In genomic region chr5:180799194-180799593, GRCh38 we compare ENCODE assay signal across 9 cellular contexts. TPM values are rescaled to one million over a fixed set of nuclear protein-coding genes. Genes with fewer than 3 reads are reported as not detected.
DNase-seq lines count a peak whose midpoint lies in the region; FAIRE-seq and TF ChIP-seq lines count a peak whose summit lies in the region.
"Had no signal": no experiment of that assay in that cellular context is flagged by ENCODE, and none has a peak within 500 bp of the region (broad histone marks: within the 10 kb centered on the region; RNA-seq: fewer than 3 reads in every experiment).

No MANE protein-coding gene starts in this region.

- H3K36me3 ChIP-seq in SJSA1 = peaks cover 57% of the 10 kb centered on the region
- peaks cover 0 to 24% (median 0%) of the 10 kb centered on the region in 4 donors for H3K36me3 ChIP-seq in sigmoid colon

- H3K27ac ChIP-seq in SJSA1 = peak overlapping the region; percentile 52
- H3K27ac ChIP-seq in sigmoid colon = peak overlapping the region in 3 of 4 donors; percentile 97 to 99 (median 98)

- no peak for FAIRE-seq in GM12892 (lab: Jason Lieb, UNC)

- H3K27me3 ChIP-seq in SJSA1 (replicated peaks) = no peaks in the 10 kb centered on the region
- H3K27me3 ChIP-seq in sigmoid colon = no peaks in the 10 kb centered on the region

- peak; percentile 50 for DNase-seq in NCI-H748 (lab: John Stamatoyannopoulos, UW; ENCODE audit: unreplicated experiment)
- no peak for DNase-seq in NCI-H748 treated with DMSO at 0.1 percent for 48 hours (lab: John Stamatoyannopoulos, UW)
- DNase-seq in SJSA1 (ENCODE audit: low read depth in 1 of 2, low spot score in 2 of 2) = peak in 1 of 2 experiments; percentile 42
- no peak for DNase-seq in epithelial cell of proximal tubule (ENCODE audit: low read depth)
- peak; percentile 54 for DNase-seq in sigmoid colon
- DNase-seq in mucosa of gallbladder (ENCODE audit: low spot score) = no peak
- no peak for DNase-seq in GM12892 (ENCODE audit: insufficient read length)
- no peak for DNase-seq in middle frontal gyrus (ENCODE audit: extremely low spot score, low spot score)
- DNase-seq: DMS79 treated with DMSO at 0.1 percent for 48 hours had no signal

- TF ChIP-seq CTCF in epithelial cell of proximal tubule (conservative IDR thresholded peaks at IDR 0.05; ENCODE audit: low read depth, low read length) (peak; percentile 55), sigmoid colon (IDR thresholded peaks at IDR 0.05) (no peak)

- H3K4me1 ChIP-seq in SJSA1 (replicated peaks) (peaks cover 51% of the 10 kb centered on the region), sigmoid colon (peaks cover 0 to 87% (median 75%) of the 10 kb centered on the region in 4 donors)

- WGBS in sigmoid colon, 2 donors = 51 to 72% methylated on average over 4 of the region's 4 CpGs

- H3K9me3 ChIP-seq in SJSA1 (replicated peaks) (no peaks in the 10 kb centered on the region), sigmoid colon (no peaks in the 10 kb centered on the region)

- TF ChIP-seq EP300 in sigmoid colon (IDR thresholded peaks at IDR 0.05) = no peak

- intact Hi-C loops in sigmoid colon (cut with DNase I) = no loop called here

- H3K4me3 ChIP-seq in SJSA1 = no peak overlapping the region
- no peak overlapping the region for H3K4me3 ChIP-seq in epithelial cell of proximal tubule (ENCODE audit: low read depth, low read length)
- no peak overlapping the region for H3K4me3 ChIP-seq in sigmoid colon

- TF ChIP-seq POLR2A in sigmoid colon (IDR thresholded peaks at IDR 0.05) = no peak
- no peak for TF ChIP-seq POLR2A in GM12892 (IDR thresholded peaks at IDR 0.05; ENCODE audit: low read depth, low read length)

RNA-seq across cellular contexts. Expression of gene MGAT1, which starts 3.4 kb away (rescaled TPM):
- total RNA-seq in SJSA1 (2014; rRNA removed; shearing (Covaris generic)) = 123 and 135 TPM in 2 replicates
- 71.7 and 79.6 TPM in 2 replicates for total RNA-seq in epithelial cell of proximal tubule
- total RNA-seq in sigmoid colon = 100 to 1,000 TPM in 3 of 4 donors, 10 to 100 TPM in 1; 94.5 to 149 (median 121) TPM
- polyA plus RNA-seq in sigmoid colon = 100 to 1,000 TPM in 1 of 3 donors, 10 to 100 TPM in 2; 41.4 to 134 (median 71.2) TPM
- 145 TPM for total RNA-seq in mucosa of gallbladder
- 40.5 TPM for polyA plus RNA-seq in GM12892 (2012; ENCODE audit: missing spikeins)

RNA-seq across cellular contexts. Expression of gene OR2Y1, which starts 59.3 kb away (rescaled TPM):
- total RNA-seq in SJSA1 (2014; rRNA removed; shearing (Covaris generic)) = not detected in 2 replicates
- total RNA-seq in epithelial cell of proximal tubule = not detected in 2 replicates
- total RNA-seq in sigmoid colon = not detected
- not detected for polyA plus RNA-seq in sigmoid colon
- not detected for total RNA-seq in mucosa of gallbladder
- not detected for polyA plus RNA-seq in GM12892 (2012; ENCODE audit: missing spikeins)

Comparison
In these comparisons a context has a peak if more than half of its experiments do, and no peak if none do; other contexts are left out.
1. DNase-seq: peak in NCI-H748 (single experiment) and sigmoid colon (single experiment); none in NCI-H748 treated with DMSO at 0.1 percent for 48 hours (single experiment), epithelial cell of proximal tubule (single experiment), mucosa of gallbladder (single experiment), GM12892 (single experiment) and middle frontal gyrus (single experiment).